Comparison of ENCODE assay signal across 8 cellular contexts in genomic region chr7:107890962-107891618, GRCh38. TPM values are rescaled to one million over a fixed set of nuclear protein-coding genes. Genes with fewer than 3 reads are reported as not detected.
DNase-seq lines count a peak whose midpoint lies in the region; ATAC-seq and TF ChIP-seq lines count a peak whose summit lies in the region.

TSS of gene DLD (plus strand) at chr7:107891183. CDS start at chr7:107891251, 68 bp downstream.

- peak within 1 kb of the TSS; percentile 64 for H3K4me3 ChIP-seq in fibroblast of pulmonary artery (replicated peaks; ENCODE audit: low read depth, low read length)

- ATAC-seq in stimulated activated naive CD8-positive, alpha-beta T cell treated with anti-CD3 and anti-CD28 coated beads, Interleukin-15, amount 100 ng/mL, for 72 hours = peak; percentile 99

- DNase-seq in Daoy (ENCODE audit: low read depth) (peak; percentile 99), GOT3 (lab: John Stamatoyannopoulos, UW) (peak; percentile 71), LoVo (ENCODE audit: low spot score) (peak; percentile 95), fibroblast of pulmonary artery (ENCODE audit: low read depth) (peak; percentile 94), nephron progenitor cell (peak; percentile 90)
- DNase-seq in activated T-helper 9 cell treated with anti-CD3 and anti-CD28 coated beads, Interleukin-2, amount 50 U/mL, for 16 hours (ENCODE audit: low read depth) = peak; percentile 87
- DNase-seq in stimulated activated naive CD8-positive, alpha-beta T cell treated with anti-CD3 and anti-CD28 coated beads, Interleukin-15, amount 100 ng/mL, for 72 hours = peak; percentile 88 to 93

- H3K4me1 Mint-ChIP-seq in nephron progenitor cell = peaks cover 28% of the 10 kb centered on the region
- H3K4me1 Mint-ChIP-seq in stimulated activated naive CD8-positive, alpha-beta T cell treated with anti-CD3 and anti-CD28 coated beads, Interleukin-15, amount 100 ng/mL, for 72 hours = peaks cover 38% of the 10 kb centered on the region

- H3K27ac Mint-ChIP-seq in nephron progenitor cell = peak within 1 kb of the TSS; percentile 100
- peak within 1 kb of the TSS; percentile 97 to 98 for H3K27ac Mint-ChIP-seq in stimulated activated naive CD8-positive, alpha-beta T cell treated with anti-CD3 and anti-CD28 coated beads, Interleukin-15, amount 100 ng/mL, for 72 hours

- peaks cover 5% of the 10 kb centered on the region for H3K9me3 Mint-ChIP-seq in nephron progenitor cell
- no peaks in the 10 kb centered on the region for H3K9me3 Mint-ChIP-seq in stimulated activated naive CD8-positive, alpha-beta T cell treated with anti-CD3 and anti-CD28 coated beads, Interleukin-15, amount 100 ng/mL, for 72 hours

- H3K36me3 Mint-ChIP-seq in nephron progenitor cell (ENCODE audit: low read depth) = peaks cover 29% of the 10 kb centered on the region

- TF ChIP-seq POLR2A in Raji (IDR thresholded peaks at IDR 0.05; ENCODE audit: insufficient read depth, low read depth, low read length) = peak; percentile 90

- peak within 1 kb of the TSS; percentile 99 for H3K4me3 Mint-ChIP-seq in nephron progenitor cell
- H3K4me3 Mint-ChIP-seq in stimulated activated naive CD8-positive, alpha-beta T cell treated with anti-CD3 and anti-CD28 coated beads, Interleukin-15, amount 100 ng/mL, for 72 hours = peak within 1 kb of the TSS; percentile 91 to 98

- H3K27me3 Mint-ChIP-seq in nephron progenitor cell (ENCODE audit: low read depth, poor library complexity) = peaks cover 15% of the 10 kb centered on the region
- no peaks in the 10 kb centered on the region for H3K27me3 Mint-ChIP-seq in stimulated activated naive CD8-positive, alpha-beta T cell treated with anti-CD3 and anti-CD28 coated beads, Interleukin-15, amount 100 ng/mL, for 72 hours

- TF ChIP-seq CTCF in fibroblast of pulmonary artery (IDR thresholded peaks at IDR 0.05; ENCODE audit: low read length, missing control alignments) (no peak), nephron progenitor cell (IDR thresholded peaks at IDR 0.05) (no peak)

RNA-seq across cellular contexts. Expression of gene DLD, which starts in this region (rescaled TPM):
- 163 and 168 TPM in 2 replicates for total RNA-seq in Daoy (2014; rRNA removed; shearing (Covaris generic))

Comparison
In these comparisons a context has a peak if more than half of its experiments do, and no peak if none do; other contexts are left out.
1. Peak in every context shown above with its lines: DNase-seq, ATAC-seq and H3K4me3 ChIP-seq.